8 cellular contexts compared by ENCODE assay signal in the genomic region with DNA sequence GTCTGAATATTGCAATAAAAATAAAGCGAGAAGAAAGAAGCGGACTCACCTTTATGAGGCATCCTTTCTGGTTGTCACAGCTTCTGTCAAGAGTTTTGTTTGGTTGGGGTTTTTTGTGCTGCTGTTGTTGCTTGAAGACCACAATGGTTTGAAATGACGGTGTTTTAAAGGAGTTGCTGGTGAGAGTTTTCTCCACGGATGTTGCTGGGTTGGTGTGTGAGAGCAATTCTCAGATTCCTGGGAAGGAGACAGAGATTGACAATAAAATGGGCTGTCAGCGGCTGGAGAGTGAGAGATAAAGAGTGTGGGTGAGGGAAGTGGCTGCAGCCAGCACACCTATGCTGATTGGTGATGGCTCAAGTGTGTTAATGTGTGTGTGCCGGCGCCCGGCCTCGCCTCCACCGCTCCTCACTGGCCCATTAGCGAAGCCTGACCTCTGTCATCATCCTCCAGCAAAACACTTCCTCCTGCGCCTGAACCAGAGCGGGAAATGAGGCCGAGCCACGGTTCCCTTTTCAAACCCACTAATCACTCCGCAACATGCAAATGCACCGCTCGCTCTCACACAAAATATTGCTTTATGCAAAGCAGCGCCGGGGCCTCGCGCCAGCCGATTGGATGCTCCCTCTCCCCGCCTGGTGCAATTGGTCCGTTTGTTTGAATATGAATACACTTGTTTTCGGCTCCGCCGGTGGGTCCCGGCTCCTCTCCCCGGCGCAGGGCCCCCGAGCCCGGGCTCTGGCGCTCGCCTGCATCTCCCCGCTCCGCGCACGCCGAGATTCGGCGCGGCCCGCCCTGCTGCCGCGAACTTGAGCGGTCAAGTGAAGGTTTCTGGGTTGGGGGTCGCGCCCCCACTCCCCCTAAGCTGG. TPM values are rescaled to one million over a fixed set of nuclear protein-coding genes. Genes with fewer than 3 reads are reported as not detected.
DNase-seq lines count a peak whose midpoint lies in the region; ATAC-seq, FAIRE-seq and TF ChIP-seq lines count a peak whose summit lies in the region.

A gene (minus strand): TSS at position 544 of the 869 bp plus-strand sequence. CDS start 4,911 bp downstream, outside the sequence.

- no peaks in the 10 kb centered on the region for H3K9me3 ChIP-seq in endothelial cell of umbilical vein (replicated peaks; ENCODE audit: control insufficient read depth, insufficient read depth, low read length)
- no peaks in the 10 kb centered on the region for H3K9me3 ChIP-seq in mucosa of descending colon
- no peaks in the 10 kb centered on the region for H3K9me3 ChIP-seq in transverse colon

- H3K9me1 ChIP-seq in endothelial cell of umbilical vein (replicated peaks; ENCODE audit: control insufficient read depth, extremely low read depth, insufficient read depth, low read length), result no peaks in the 10 kb centered on the region

- CTCF ChIA-PET in endothelial cell of umbilical vein (lab: Charles Lee), result interaction anchor here (0.7 to 1.2 kb wide), 2 partner anchors 10 to 170 kb away, joined by 3 read pairs; no protein-coding TSS in a partner anchor

- TF ChIP-seq POLR2A in GM12892 (IDR thresholded peaks at IDR 0.05; ENCODE audit: low read depth, low read length) (no peak), endothelial cell of umbilical vein (IDR thresholded peaks at IDR 0.05; ENCODE audit: low read depth, low read length) (no peak), transverse colon (IDR thresholded peaks at IDR 0.05) (no peak)

- peak within 1 kb of the TSS; percentile 32 for H3K4me2 ChIP-seq in endothelial cell of umbilical vein (ENCODE audit: insufficient read depth, low read length)

- dilution Hi-C loops in endothelial cell of umbilical vein (cut with MboI; ENCODE audit: extremely low pct_ligation_motif_present, low sequenced_read_pairs), result no loop called here

- H3K9ac ChIP-seq in endothelial cell of umbilical vein (replicated peaks; ENCODE audit: extremely low read depth, insufficient read depth, low read length), result no peak within 1 kb of the TSS

- peaks cover 4% of the 10 kb centered on the region for H3K4me1 ChIP-seq in endothelial cell of umbilical vein (ENCODE audit: control insufficient read depth, extremely low read depth, insufficient read depth, low read length)
- H3K4me1 ChIP-seq in mucosa of descending colon (ENCODE audit: low read depth), result peaks cover 44% of the 10 kb centered on the region
- peaks cover 21 to 66% (median 53%) of the 10 kb centered on the region in 4 donors for H3K4me1 ChIP-seq in transverse colon

- peak within 1 kb of the TSS in 1 of 3 experiments; percentile 11 for H3K4me3 ChIP-seq in endothelial cell of umbilical vein (replicated peaks in 1 of 3; ENCODE audit: insufficient read depth in 1 of 3, low read depth in 1 of 3, low read length in 3 of 3)
- no peak within 1 kb of the TSS for H3K4me3 ChIP-seq in mucosa of descending colon
- H3K4me3 ChIP-seq in transverse colon, result peak within 1 kb of the TSS; percentile 7 to 57 (median 19)

- no peaks in the 10 kb centered on the region for H4K20me1 ChIP-seq in endothelial cell of umbilical vein (replicated peaks; ENCODE audit: control insufficient read depth, extremely low read depth, insufficient read depth, low read length)

- no peaks in the 10 kb centered on the region for H3K79me2 ChIP-seq in endothelial cell of umbilical vein (ENCODE audit: control insufficient read depth, insufficient read depth, low read length)

- H3K36me3 ChIP-seq in endothelial cell of umbilical vein (ENCODE audit: control insufficient read depth in 2 of 2, extremely low read depth in 1 of 2, insufficient read depth in 2 of 2, low read length in 2 of 2) (no peaks in the 10 kb centered on the region), mucosa of descending colon (ENCODE audit: low read depth) (no peaks in the 10 kb centered on the region), transverse colon (no peaks in the 10 kb centered on the region)

- H3K27me3 ChIP-seq in endothelial cell of umbilical vein (ENCODE audit: control insufficient read depth in 2 of 2, insufficient read depth in 2 of 2, low read length in 2 of 2), result peaks cover 89 to 99% of the 10 kb centered on the region in 2 experiments
- peaks cover 100% of the 10 kb centered on the region for H3K27me3 ChIP-seq in transverse colon

- TF ChIP-seq CTCF in 22Rv1 (IDR thresholded peaks at IDR 0.05) (no peak), endothelial cell of umbilical vein (IDR thresholded peaks at IDR 0.05; ENCODE audit: extremely low read depth in 1 of 2, insufficient read depth in 1 of 2, low read depth in 1 of 2, low read length in 2 of 2) (no peak), mucosa of descending colon (IDR thresholded peaks at IDR 0.05) (no peak), transverse colon (IDR thresholded peaks at IDR 0.05) (no peak)

- TF ChIP-seq EP300 in transverse colon (IDR thresholded peaks at IDR 0.05; ENCODE audit: low read depth), result no peak

- whole genome bisulfite sequencing in transverse colon (ENCODE audit: low coverage in 1 of 2), 2 donors, result 3% methylated on average over 8 to 34 of the region's 49 CpGs

- DNase-seq in GM12892 (ENCODE audit: insufficient read length) (no peak), NCI-H1417 treated with DMSO at 0.1 percent for 48 hours (lab: John Stamatoyannopoulos, UW) (peak; percentile 92), UCSD-AML1 (lab: John Stamatoyannopoulos, UW; ENCODE audit: unreplicated experiment) (peak; percentile 60), endothelial cell of umbilical vein (ENCODE audit: low read depth, low spot score) (peak; percentile 66), mucosa of descending colon (peak; percentile 44 to 57 (median 51)), transverse colon (peak; percentile 22)

- H3K27ac ChIP-seq in 22Rv1 (peak within 1 kb of the TSS; percentile 82), endothelial cell of umbilical vein (ENCODE audit: insufficient read depth, low read depth, low read length) (no peak within 1 kb of the TSS), transverse colon (no peak within 1 kb of the TSS)

- ATAC-seq in HG02840 (IDR thresholded peaks at IDR 0.05; ENCODE audit: low FRiP score, unreplicated experiment), result peak; percentile 53
- ATAC-seq in mucosa of descending colon, result peak; percentile 72

- POLR2A ChIA-PET in endothelial cell of umbilical vein (lab: Charles Lee), result no interaction called here

- BruUV-seq in endothelial cell of umbilical vein (replicated peaks; lab: Mats Ljungman, UMichigan), result no TSS peak

- intact Hi-C loops in endothelial cell of umbilical vein (cut with micrococcal nuclease), result loop anchor here (1.0 to 10.0 kb wide), 4 partner anchors 10 to 794 kb away; a partner anchor contains a TSS
- intact Hi-C loops in mucosa of descending colon (cut with DNase I, micrococcal nuclease), result no loop called here
- intact Hi-C loops in transverse colon (cut with DNase I; ENCODE audit: low total_unique reads), result no loop called here

- FAIRE-seq in GM12892 (lab: Jason Lieb, UNC) (peak; percentile 97), endothelial cell of umbilical vein (lab: Jason Lieb, UNC) (peak; percentile 62)

- in situ Hi-C loops in transverse colon (cut with MboI; ENCODE audit: low pct_ligation_motif_present in 1 of 4, low pct_unique_long_range_greater_than_20kb in 1 of 4, low sequenced_read_pairs in 3 of 4), result no loop called here

- peak within 1 kb of the TSS; percentile 48 for H2AFZ ChIP-seq in endothelial cell of umbilical vein (ENCODE audit: low read depth, low read length)

TF ChIP-seq in endothelial cell of umbilical vein, 7 proteins besides CTCF, POLR2A, EP300 and RAD21:
- TF ChIP-seq EZH2 (IDR thresholded peaks at IDR 0.05; ENCODE audit: borderline replicate concordance, low read depth, low read length, severe bottlenecking), result peak; percentile 94
- TF ChIP-seq JUN (IDR thresholded peaks at IDR 0.05; ENCODE audit: borderline replicate concordance, insufficient read depth, insufficient read length, low read depth), result no peak

RNA-seq across cellular contexts. Expression of the gene that starts here (rescaled TPM):
- polyA plus RNA-seq in GM12892 (2012; ENCODE audit: missing spikeins), result not detected
- total RNA-seq in endothelial cell of umbilical vein, result not detected in 2 replicates
- polyA plus RNA-seq in endothelial cell of umbilical vein, result not detected in 2 replicates
- polyA plus RNA-seq in endothelial cell of umbilical vein (2011; cell fraction: cytosol; rRNA removed), result 0.04 and 0.10 TPM in 2 replicates
- polyA plus RNA-seq in endothelial cell of umbilical vein (2011; cell fraction: nucleus; rRNA removed), result not detected in 2 replicates
- not detected in 2 replicates for polyA plus RNA-seq in endothelial cell of umbilical vein (2012)
- polyA minus RNA-seq in endothelial cell of umbilical vein, result 0.91 TPM in 1 of 2 replicates, not detected in the other
- polyA minus RNA-seq in endothelial cell of umbilical vein (2011; cell fraction: cytosol; rRNA and poly(A)+ RNA removed), result 3.7 TPM
- not detected in 2 replicates for polyA minus RNA-seq in endothelial cell of umbilical vein (2011; cell fraction: nucleus; rRNA and poly(A)+ RNA removed)
- 1 to 10 TPM in 1 of 3 donors, under 1 TPM in 2; 0.09 to 1.1 (median 0.63) TPM for total RNA-seq in mucosa of descending colon
- total RNA-seq in transverse colon, result under 1 TPM in 3 of 4 donors, not detected in 1; 0.40 to 0.79 (median 0.55) TPM

Comparison
In these comparisons a context has a peak if more than half of its experiments do, and no peak if none do; other contexts are left out.
1. Peak in DNase-seq and H3K4me3 ChIP-seq in transverse colon; RNA of the gene not detected or under 1 TPM.